In genomic region chr2:47041891-47042684, GRCh38 we compare ENCODE assay signal across 12 cellular contexts.
DNase-seq lines count a peak whose midpoint lies in the region; ATAC-seq and TF ChIP-seq lines count a peak whose summit lies in the region.
"Had no signal": no experiment of that assay in that cellular context is flagged by ENCODE, and none has a peak within 500 bp of the region (broad histone marks: within the 10 kb centered on the region; RNA-seq: fewer than 3 reads in every experiment).

No MANE protein-coding gene starts in this region.

- peaks cover 40% of the 10 kb centered on the region for H3K4me1 ChIP-seq in ACC112 (ENCODE audit: control insufficient read depth, insufficient read depth, low read length, unreplicated experiment)
- peaks cover 40% of the 10 kb centered on the region for H3K4me1 ChIP-seq in osteoblast (ENCODE audit: insufficient read depth, low read length)

- H3K27me3 Mint-ChIP-seq in dendritic cell treated with granulocyte-macrophage colony-stimulating factor and Interleukin-4, amounts not matched to agents 40 ng/mL and 50 ng/mL, for 4 days: no peaks in the 10 kb centered on the region
- no peaks in the 10 kb centered on the region for H3K27me3 Mint-ChIP-seq in natural killer cell (ENCODE audit: low read depth in 2 of 2)

- H3K9me3 Mint-ChIP-seq in dendritic cell treated with granulocyte-macrophage colony-stimulating factor and Interleukin-4, amounts not matched to agents 40 ng/mL and 50 ng/mL, for 4 days: no peaks in the 10 kb centered on the region
- H3K9me3 Mint-ChIP-seq in stimulated activated effector memory CD8-positive, alpha-beta T cell treated with anti-CD3 and anti-CD28 coated beads, Interleukin-12 subunit alpha, Interleukin-12 subunit beta, amount 100 ng/mL, for 72 hours: no peaks in the 10 kb centered on the region
- no peaks in the 10 kb centered on the region for H3K9me3 Mint-ChIP-seq in natural killer cell

- no peaks in the 10 kb centered on the region for H3K9me3 ChIP-seq in osteoblast (ENCODE audit: low read depth, low read length)
- H3K9me3 ChIP-seq: BE2C, HAP-1 had no signal

- TF ChIP-seq CTCF in osteoblast (IDR thresholded peaks at IDR 0.05; ENCODE audit: extremely low read depth, low read depth, low read length): no peak
- TF ChIP-seq CTCF in GM13976 (IDR thresholded peaks at IDR 0.05; ENCODE audit: borderline replicate concordance, control extremely low read depth, extremely low read depth, insufficient read depth, missing control alignments): no peak
- TF ChIP-seq CTCF in natural killer cell (IDR thresholded peaks at IDR 0.05): no peak

- H3K27ac ChIP-seq in ACC112 (ENCODE audit: low read depth, low read length): peak overlapping the region; percentile 92
- H3K27ac ChIP-seq in osteoblast (ENCODE audit: low read depth, low read length): peak overlapping the region; percentile 95

- H3K36me3 Mint-ChIP-seq in dendritic cell treated with granulocyte-macrophage colony-stimulating factor and Interleukin-4, amounts not matched to agents 40 ng/mL and 50 ng/mL, for 4 days (ENCODE audit: low read depth): peaks cover 100% of the 10 kb centered on the region
- H3K36me3 Mint-ChIP-seq in stimulated activated effector memory CD8-positive, alpha-beta T cell treated with anti-CD3 and anti-CD28 coated beads, Interleukin-12 subunit alpha, Interleukin-12 subunit beta, amount 100 ng/mL, for 72 hours: peaks cover 53% of the 10 kb centered on the region
- no peaks in the 10 kb centered on the region for H3K36me3 Mint-ChIP-seq in natural killer cell

- H3K27ac Mint-ChIP-seq in dendritic cell treated with granulocyte-macrophage colony-stimulating factor and Interleukin-4, amounts not matched to agents 40 ng/mL and 50 ng/mL, for 4 days: peak overlapping the region; percentile 74
- H3K27ac Mint-ChIP-seq in stimulated activated effector memory CD8-positive, alpha-beta T cell treated with anti-CD3 and anti-CD28 coated beads, Interleukin-12 subunit alpha, Interleukin-12 subunit beta, amount 100 ng/mL, for 72 hours: no peak overlapping the region
- peak overlapping the region in 1 of 2 donors; percentile 5 for H3K27ac Mint-ChIP-seq in natural killer cell

- H3K79me2 ChIP-seq in ACC112 (ENCODE audit: control insufficient read depth, insufficient read depth, low read length, unreplicated experiment) (peaks cover 4% of the 10 kb centered on the region), osteoblast (ENCODE audit: insufficient read depth, low read length) (peaks cover 3% of the 10 kb centered on the region)

- peak overlapping the region; percentile 71 for H3K4me2 ChIP-seq in osteoblast (ENCODE audit: insufficient read depth, low read length)

- peaks cover 4% of the 10 kb centered on the region; the same call in 1 of the 2 replicates for H3K36me3 ChIP-seq in ACC112 (ENCODE audit: insufficient read depth, low read length)
- H3K36me3 ChIP-seq in osteoblast (ENCODE audit: insufficient read depth, low read length): peaks cover 68% of the 10 kb centered on the region
- H3K36me3 ChIP-seq: BE2C had no signal

- no peak overlapping the region for H3K4me3 Mint-ChIP-seq in dendritic cell treated with granulocyte-macrophage colony-stimulating factor and Interleukin-4, amounts not matched to agents 40 ng/mL and 50 ng/mL, for 4 days
- no peak overlapping the region for H3K4me3 Mint-ChIP-seq in stimulated activated effector memory CD8-positive, alpha-beta T cell treated with anti-CD3 and anti-CD28 coated beads, Interleukin-12 subunit alpha, Interleukin-12 subunit beta, amount 100 ng/mL, for 72 hours
- no peak overlapping the region for H3K4me3 Mint-ChIP-seq in natural killer cell

- peak; percentile 39 for DNase-seq in HT1080 (ENCODE audit: low read depth)
- DNase-seq in osteoblast (ENCODE audit: insufficient read length, low spot score, missing footprints): no peak
- DNase-seq in GM13976 (ENCODE audit: low spot score): no peak
- DNase-seq in stimulated activated effector memory CD8-positive, alpha-beta T cell treated with anti-CD3 and anti-CD28 coated beads, Interleukin-12 subunit alpha, Interleukin-12 subunit beta, amount 100 ng/mL, for 72 hours (ENCODE audit: low spot score in 2 of 2): no peak
- no peak for DNase-seq in natural killer cell
- DNase-seq: activated effector memory CD4-positive, alpha-beta T cell treated with anti-CD3 and anti-CD28 coated beads, Interleukin-2, amount 50 U/mL, for 16 hours; NCI-H2171 had no signal

- H3K4me1 Mint-ChIP-seq in dendritic cell treated with granulocyte-macrophage colony-stimulating factor and Interleukin-4, amounts not matched to agents 40 ng/mL and 50 ng/mL, for 4 days (ENCODE audit: low read depth): peaks cover 72% of the 10 kb centered on the region
- H3K4me1 Mint-ChIP-seq in stimulated activated effector memory CD8-positive, alpha-beta T cell treated with anti-CD3 and anti-CD28 coated beads, Interleukin-12 subunit alpha, Interleukin-12 subunit beta, amount 100 ng/mL, for 72 hours: peaks cover 17% of the 10 kb centered on the region
- peaks cover 5 to 17% of the 10 kb centered on the region in 2 donors for H3K4me1 Mint-ChIP-seq in natural killer cell

- H2AFZ ChIP-seq in ACC112 (ENCODE audit: low read length, unreplicated experiment): no peak overlapping the region
- H2AFZ ChIP-seq in osteoblast (ENCODE audit: low read length): no peak overlapping the region

- intact Hi-C loops in dendritic cell treated with granulocyte-macrophage colony-stimulating factor and Interleukin-4, amounts not matched to agents 40 ng/mL and 50 ng/mL, for 4 days (cut with micrococcal nuclease): no loop called here
- intact Hi-C loops in natural killer cell (cut with micrococcal nuclease): no loop called here

- H3K4me3 ChIP-seq in ACC112 (ENCODE audit: low read depth, low read length) (no peak overlapping the region), osteoblast (ENCODE audit: insufficient read depth, low read length) (no peak overlapping the region)
- H3K4me3 ChIP-seq: HAP-1 had no signal

- ATAC-seq in GM21723 (IDR thresholded peaks at IDR 0.05; ENCODE audit: unreplicated experiment) (no peak), natural killer cell (no peak)
- no peak for ATAC-seq in stimulated activated effector memory CD8-positive, alpha-beta T cell treated with anti-CD3 and anti-CD28 coated beads, Interleukin-12 subunit alpha, Interleukin-12 subunit beta, amount 100 ng/mL, for 72 hours

- H4K20me1 ChIP-seq in osteoblast (ENCODE audit: insufficient read depth, low read length): no peaks in the 10 kb centered on the region

- H3K27me3 ChIP-seq in ACC112 (ENCODE audit: insufficient read depth, low read length): no peaks in the 10 kb centered on the region
- no peaks in the 10 kb centered on the region for H3K27me3 ChIP-seq in osteoblast (ENCODE audit: insufficient read depth, low read length)
- H3K27me3 ChIP-seq: BE2C had no signal

- in situ Hi-C loops in GM13976 (cut with MboI; ENCODE audit: low sequenced_read_pairs, unreplicated experiment): no loop called here
